In genomic region chr19:46950526-46951235, GRCh38 we compare ENCODE assay signal across 9 cellular contexts.
A peak's percentile ranks its signal among the peaks of the same experiment; 100 is the strongest.
DNase-seq lines count a peak whose midpoint lies in the region; ATAC-seq and TF ChIP-seq lines count a peak whose summit lies in the region.
"Had no signal": no experiment of that assay in that cellular context is flagged by ENCODE, and none has a peak within 500 bp of the region (broad histone marks: within the 10 kb centered on the region; RNA-seq: fewer than 3 reads in every experiment).

No MANE protein-coding gene starts in this region.

- H3K9me3 ChIP-seq in left ventricle myocardium inferior (replicated peaks): no peaks in the 10 kb centered on the region

- peaks cover 85% of the 10 kb centered on the region for H3K4me1 ChIP-seq in left ventricle myocardium inferior

- intact Hi-C loops in left ventricle myocardium inferior (cut with micrococcal nuclease) (no loop called here), Right ventricle myocardium superior (cut with DNase I) (no loop called here)
- intact Hi-C loops in activated T-helper 1 cell treated with anti-CD3 and anti-CD28 coated beads, Interleukin-12 subunit alpha, Interleukin-12 subunit beta, Interleukin-2, Interleukin-4 antibody, amounts not matched to agents 30 ng/mL and 10 ng/mL and 1 ng/mL, durations not matched to agents 14 hours and 24 hours and 36 hours (cut with micrococcal nuclease): no loop called here

- peaks cover 17% of the 10 kb centered on the region for H3K36me3 Mint-ChIP-seq in activated T-helper 1 cell treated with anti-CD3 and anti-CD28 coated beads, Interleukin-12 subunit alpha, Interleukin-12 subunit beta, Interleukin-2, Interleukin-4 antibody, amounts not matched to agents 30 ng/mL and 10 ng/mL and 1 ng/mL, durations not matched to agents 14 hours and 24 hours and 36 hours (ENCODE audit: low read depth)
- peaks cover 13% of the 10 kb centered on the region for H3K36me3 Mint-ChIP-seq in mesothelial cell of epicardium
- H3K36me3 Mint-ChIP-seq: activated naive CD4-positive, alpha-beta T cell treated with anti-CD3 and anti-CD28 coated beads, Interleukin-2, amount 50 U/mL, for 24 hours had no signal

- no peak overlapping the region for H3K4me3 ChIP-seq in left ventricle myocardium inferior

- no peaks in the 10 kb centered on the region for H3K27me3 ChIP-seq in left ventricle myocardium inferior (ENCODE audit: low read depth)

- H3K4me1 Mint-ChIP-seq in activated T-helper 1 cell treated with anti-CD3 and anti-CD28 coated beads, Interleukin-12 subunit alpha, Interleukin-12 subunit beta, Interleukin-2, Interleukin-4 antibody, amounts not matched to agents 30 ng/mL and 10 ng/mL and 1 ng/mL, durations not matched to agents 14 hours and 24 hours and 36 hours (ENCODE audit: low read depth): peaks cover 75% of the 10 kb centered on the region
- peaks cover 39% of the 10 kb centered on the region for H3K4me1 Mint-ChIP-seq in mesothelial cell of epicardium

- H3K27ac Mint-ChIP-seq in activated T-helper 1 cell treated with anti-CD3 and anti-CD28 coated beads, Interleukin-12 subunit alpha, Interleukin-12 subunit beta, Interleukin-2, Interleukin-4 antibody, amounts not matched to agents 30 ng/mL and 10 ng/mL and 1 ng/mL, durations not matched to agents 14 hours and 24 hours and 36 hours: peak overlapping the region; percentile 37
- H3K27ac Mint-ChIP-seq in mesothelial cell of epicardium: peak overlapping the region; percentile 52
- H3K27ac Mint-ChIP-seq: activated naive CD4-positive, alpha-beta T cell treated with anti-CD3 and anti-CD28 coated beads, Interleukin-2, amount 50 U/mL, for 24 hours had no signal

- peak overlapping the region; percentile 25 for H3K27ac ChIP-seq in left ventricle myocardium inferior (replicated peaks)

- no peaks in the 10 kb centered on the region for H3K9me3 Mint-ChIP-seq in activated T-helper 1 cell treated with anti-CD3 and anti-CD28 coated beads, Interleukin-12 subunit alpha, Interleukin-12 subunit beta, Interleukin-2, Interleukin-4 antibody, amounts not matched to agents 30 ng/mL and 10 ng/mL and 1 ng/mL, durations not matched to agents 14 hours and 24 hours and 36 hours
- no peaks in the 10 kb centered on the region for H3K9me3 Mint-ChIP-seq in mesothelial cell of epicardium
- H3K9me3 Mint-ChIP-seq: activated naive CD4-positive, alpha-beta T cell treated with anti-CD3 and anti-CD28 coated beads, Interleukin-2, amount 50 U/mL, for 24 hours had no signal

- no peak overlapping the region for H3K4me3 Mint-ChIP-seq in activated T-helper 1 cell treated with anti-CD3 and anti-CD28 coated beads, Interleukin-12 subunit alpha, Interleukin-12 subunit beta, Interleukin-2, Interleukin-4 antibody, amounts not matched to agents 30 ng/mL and 10 ng/mL and 1 ng/mL, durations not matched to agents 14 hours and 24 hours and 36 hours
- no peak overlapping the region for H3K4me3 Mint-ChIP-seq in mesothelial cell of epicardium
- H3K4me3 Mint-ChIP-seq: activated naive CD4-positive, alpha-beta T cell treated with anti-CD3 and anti-CD28 coated beads, Interleukin-2, amount 50 U/mL, for 24 hours had no signal

- ATAC-seq in Right ventricle myocardium superior (ENCODE audit: poor library complexity) (no peak), HG03280 (IDR thresholded peaks at IDR 0.05; ENCODE audit: unreplicated experiment) (no peak), HG03457 (IDR thresholded peaks at IDR 0.05; ENCODE audit: unreplicated experiment) (no peak)

- TF ChIP-seq CTCF in left ventricle myocardium inferior (IDR thresholded peaks at IDR 0.05; ENCODE audit: borderline replicate concordance) (no peak), mesothelial cell of epicardium (IDR thresholded peaks at IDR 0.05; ENCODE audit: unreplicated experiment) (no peak)

- no peaks in the 10 kb centered on the region for H3K36me3 ChIP-seq in left ventricle myocardium inferior

- H3K27me3 Mint-ChIP-seq in activated T-helper 1 cell treated with anti-CD3 and anti-CD28 coated beads, Interleukin-12 subunit alpha, Interleukin-12 subunit beta, Interleukin-2, Interleukin-4 antibody, amounts not matched to agents 30 ng/mL and 10 ng/mL and 1 ng/mL, durations not matched to agents 14 hours and 24 hours and 36 hours (ENCODE audit: insufficient read depth): no peaks in the 10 kb centered on the region
- H3K27me3 Mint-ChIP-seq in mesothelial cell of epicardium (ENCODE audit: low read depth): no peaks in the 10 kb centered on the region
- H3K27me3 Mint-ChIP-seq: activated naive CD4-positive, alpha-beta T cell treated with anti-CD3 and anti-CD28 coated beads, Interleukin-2, amount 50 U/mL, for 24 hours had no signal

- DNase-seq in left ventricle myocardium inferior: no peak
- no peak for DNase-seq in Right ventricle myocardium superior
- DNase-seq in activated T-helper 1 cell treated with anti-CD3 and anti-CD28 coated beads, Interleukin-12 subunit alpha, Interleukin-12 subunit beta, Interleukin-2, Interleukin-4 antibody, amounts not matched to agents 30 ng/mL and 10 ng/mL and 1 ng/mL, durations not matched to agents 14 hours and 24 hours and 36 hours (ENCODE audit: low spot score): no peak
- DNase-seq in mesothelial cell of epicardium (ENCODE audit: low spot score in 2 of 2, unreplicated experiment in 2 of 2): no peak
- DNase-seq in NOMO-1 treated with DMSO at 0.1 percent for 48 hours (lab: John Stamatoyannopoulos, UW; ENCODE audit: unreplicated experiment): no peak
- DNase-seq in inferior parietal cortex (ENCODE audit: extremely low spot score): no peak
